ENCODE assay signal across 19 cellular contexts in genomic region chr11:100221791-100222190, GRCh38.
DNase-seq lines count a peak whose midpoint lies in the region; ATAC-seq and TF ChIP-seq lines count a peak whose summit lies in the region.
"Had no signal": no experiment of that assay in that cellular context is flagged by ENCODE, and none has a peak within 500 bp of the region (broad histone marks: within the 10 kb centered on the region; RNA-seq: fewer than 3 reads in every experiment).

No MANE protein-coding gene starts in this region.

- H3K4me3 ChIP-seq in GM23338 (no peak overlapping the region), smooth muscle cell (no peak overlapping the region)

- POLR2A ChIA-PET in WTC11 (lab: Charles Lee), result no interaction called here

- no peak overlapping the region for H3K9ac ChIP-seq in smooth muscle cell (ENCODE audit: low read depth)

- no peaks in the 10 kb centered on the region for H3K27me3 Mint-ChIP-seq in GM23338 (ENCODE audit: insufficient read depth, low read depth, poor library complexity)
- H3K27me3 Mint-ChIP-seq in WTC11 (ENCODE audit: low read depth), result no peaks in the 10 kb centered on the region
- H3K27me3 Mint-ChIP-seq in mesothelial cell of epicardium (ENCODE audit: low read depth), result peaks cover 4% of the 10 kb centered on the region
- H3K27me3 Mint-ChIP-seq: CD4-positive, CD25-positive, alpha-beta regulatory T cell; CD8-positive, alpha-beta memory T cell had no signal

- H3K36me3 Mint-ChIP-seq in GM23338 (ENCODE audit: low read depth), result no peaks in the 10 kb centered on the region
- no peaks in the 10 kb centered on the region for H3K36me3 Mint-ChIP-seq in WTC11
- H3K36me3 Mint-ChIP-seq in mesothelial cell of epicardium, result no peaks in the 10 kb centered on the region
- H3K36me3 Mint-ChIP-seq: CD4-positive, CD25-positive, alpha-beta regulatory T cell; CD8-positive, alpha-beta memory T cell had no signal

- H3K79me2 ChIP-seq in GM23338 (replicated peaks; ENCODE audit: insufficient read depth) (no peaks in the 10 kb centered on the region), smooth muscle cell (ENCODE audit: low read depth) (no peaks in the 10 kb centered on the region)

- H3K27ac Mint-ChIP-seq in GM23338 (peak overlapping the region; percentile 66), WTC11 (peak overlapping the region; percentile 51; the same call in 1 of the 2 replicates), mesothelial cell of epicardium (peak overlapping the region; percentile 47)
- H3K27ac Mint-ChIP-seq: CD4-positive, CD25-positive, alpha-beta regulatory T cell; CD8-positive, alpha-beta memory T cell had no signal

- H3K27me3 ChIP-seq in GM23338 (ENCODE audit: insufficient read depth) (no peaks in the 10 kb centered on the region), smooth muscle cell (ENCODE audit: low read depth) (no peaks in the 10 kb centered on the region)
- H3K27me3 ChIP-seq: BE2C had no signal

- no peaks in the 10 kb centered on the region for H3K36me3 ChIP-seq in GM23338 (ENCODE audit: insufficient read depth)
- no peaks in the 10 kb centered on the region for H3K36me3 ChIP-seq in smooth muscle cell (ENCODE audit: low read depth)
- H3K36me3 ChIP-seq: BE2C had no signal

- H3K9me3 ChIP-seq in smooth muscle cell (replicated peaks; ENCODE audit: low read depth), result no peaks in the 10 kb centered on the region
- H3K9me3 ChIP-seq: BE2C had no signal

- H3F3A ChIP-seq in GM23338 (replicated peaks; ENCODE audit: low read depth) (no peaks in the 10 kb centered on the region), smooth muscle cell (ENCODE audit: low read depth) (no peaks in the 10 kb centered on the region)

- ATAC-seq in GM23338, result no peak
- no peak for ATAC-seq in WTC11
- no peak for ATAC-seq in HG02678 (IDR thresholded peaks at IDR 0.05; ENCODE audit: unreplicated experiment)
- no peak for ATAC-seq in GM18870 (IDR thresholded peaks at IDR 0.05; ENCODE audit: unreplicated experiment)

- H3K9me2 ChIP-seq in GM23338 (ENCODE audit: insufficient read depth), result no peaks in the 10 kb centered on the region

- no peak overlapping the region for H2AFZ ChIP-seq in GM23338
- peak overlapping the region; percentile 21 for H2AFZ ChIP-seq in smooth muscle cell (ENCODE audit: low read depth)

- no peak overlapping the region for H3K27ac ChIP-seq in GM23338 (ENCODE audit: low read depth)
- no peak overlapping the region for H3K27ac ChIP-seq in smooth muscle cell (ENCODE audit: low read depth)

- H3K9me3 Mint-ChIP-seq in GM23338 (no peaks in the 10 kb centered on the region), WTC11 (no peaks in the 10 kb centered on the region), mesothelial cell of epicardium (no peaks in the 10 kb centered on the region)
- H3K9me3 Mint-ChIP-seq: H9 had no signal

- CTCF ChIA-PET in WTC11 (lab: Charles Lee), result interaction anchor here (1.4 kb wide), 1 partner anchor 304 kb away, joined by 4 read pairs; no protein-coding TSS in a partner anchor

- H4K20me1 ChIP-seq in GM23338 (replicated peaks; ENCODE audit: insufficient read depth) (no peaks in the 10 kb centered on the region), smooth muscle cell (ENCODE audit: low read depth) (no peaks in the 10 kb centered on the region)

- H3K4me2 ChIP-seq in GM23338, result no peak overlapping the region
- no peak overlapping the region for H3K4me2 ChIP-seq in smooth muscle cell

- WGBS in smooth muscle cell (ENCODE audit: low lambda C conversion rate), result 81% methylated on average over 2 of the region's 2 CpGs

- H3K4me1 Mint-ChIP-seq in GM23338 (peaks cover 20% of the 10 kb centered on the region), WTC11 (peaks cover 21% of the 10 kb centered on the region), mesothelial cell of epicardium (peaks cover 48% of the 10 kb centered on the region)
- H3K4me1 Mint-ChIP-seq: CD4-positive, CD25-positive, alpha-beta regulatory T cell; CD8-positive, alpha-beta memory T cell had no signal

- peaks cover 7% of the 10 kb centered on the region; the same call in 1 of the 2 replicates for H3K4me1 ChIP-seq in GM23338 (ENCODE audit: insufficient read depth)
- peaks cover 14% of the 10 kb centered on the region for H3K4me1 ChIP-seq in smooth muscle cell (ENCODE audit: low read depth)
- H3K4me1 ChIP-seq: BE2C had no signal

- TF ChIP-seq CTCF in GM23338 (conservative IDR thresholded peaks at IDR 0.05; ENCODE audit: low read depth in 2 of 2) (no peak), WTC11 (IDR thresholded peaks at IDR 0.05) (no peak), mesothelial cell of epicardium (IDR thresholded peaks at IDR 0.05; ENCODE audit: unreplicated experiment) (no peak), smooth muscle cell (IDR thresholded peaks at IDR 0.05; ENCODE audit: borderline replicate concordance, insufficient read depth, poor library complexity, severe bottlenecking) (no peak)

- DNase-seq in GM23338 (ENCODE audit: low spot score) (no peak), WTC11 (ENCODE audit: low spot score) (no peak), mesothelial cell of epicardium (ENCODE audit: low spot score in 2 of 2, unreplicated experiment in 2 of 2) (no peak), smooth muscle cell (lab: John Stamatoyannopoulos, UW; ENCODE audit: unreplicated experiment) (no peak), GM19240 (ENCODE audit: insufficient read length, low spot score) (no peak), NOMO-1 treated with dmso at 0.1 percent for 144 hours (lab: John Stamatoyannopoulos, UW; ENCODE audit: unreplicated experiment) (no peak)
- DNase-seq: ACHN; BE2C; C1 segment of cervical spinal cord; CD4-positive, CD25-positive, alpha-beta regulatory T cell; CD8-positive, alpha-beta memory T cell; COR-L47; DMS 273 treated with DMSO at 0.1 percent for 48 hours; DMS53; DND-41; EL; H9 had no signal

- H3K4me3 Mint-ChIP-seq in GM23338 (no peak overlapping the region), WTC11 (no peak overlapping the region), mesothelial cell of epicardium (no peak overlapping the region)
- H3K4me3 Mint-ChIP-seq: CD4-positive, CD25-positive, alpha-beta regulatory T cell; CD8-positive, alpha-beta memory T cell had no signal

TF ChIP-seq in WTC11, 78 proteins besides CTCF, POLR2A, EP300 and RAD21 (continues in another document):
- TF ChIP-seq STAT6 (CRISPR knock-in tag; conservative IDR thresholded peaks at IDR 0.05; ENCODE audit: low read depth) (no peak), AFF4 (CRISPR knock-in tag; IDR thresholded peaks at IDR 0.05; ENCODE audit: borderline replicate concordance) (no peak), ZNF263 (CRISPR knock-in tag; IDR thresholded peaks at IDR 0.05; ENCODE audit: low read depth) (no peak), GABPB1 (CRISPR knock-in tag; IDR thresholded peaks at IDR 0.05) (no peak), E2F1 (CRISPR knock-in tag; IDR thresholded peaks at IDR 0.05) (no peak), JAZF1 (CRISPR knock-in tag; IDR thresholded peaks at IDR 0.05) (no peak)
